Comparison of ENCODE assay signal across 9 cellular contexts in the genomic region with DNA sequence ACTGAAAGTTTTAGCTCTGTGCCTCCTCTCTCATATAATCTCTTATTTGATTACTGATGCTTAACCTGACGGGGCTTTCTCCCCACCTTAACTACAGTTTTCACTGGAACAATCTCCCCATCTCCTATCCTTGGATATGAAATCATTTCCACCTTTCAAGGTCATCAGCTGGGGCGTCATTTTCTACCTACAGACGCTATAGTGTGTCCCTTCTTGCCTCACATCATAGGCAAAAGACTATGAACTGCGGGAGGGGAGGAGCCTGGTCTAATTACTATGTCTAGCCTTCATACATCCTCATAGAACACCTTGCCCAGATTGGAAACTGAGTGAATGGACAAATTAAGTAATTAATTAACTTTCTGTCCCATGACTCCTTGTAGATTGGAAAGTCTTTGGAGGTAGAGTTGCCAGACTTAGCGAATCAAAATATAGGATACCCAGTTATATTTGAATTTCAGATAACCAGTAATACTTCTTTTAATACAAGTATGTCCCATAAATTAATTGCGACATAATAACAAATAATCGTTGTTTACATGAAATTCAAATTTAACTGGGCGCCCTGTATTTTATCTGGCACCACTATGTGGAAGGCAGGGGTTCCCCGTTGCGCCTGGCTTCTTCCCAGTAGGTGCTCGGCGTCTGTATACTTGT. TPM values are rescaled to one million over a fixed set of nuclear protein-coding genes. Genes with fewer than 3 reads are reported as not detected.
DNase-seq lines count a peak whose midpoint lies in the region; ATAC-seq and TF ChIP-seq lines count a peak whose summit lies in the region.
"Had no signal": no experiment of that assay in that cellular context is flagged by ENCODE, and none has a peak within 500 bp of the region (broad histone marks: within the 10 kb centered on the region; RNA-seq: fewer than 3 reads in every experiment).

No MANE protein-coding gene starts in this region.

- peaks cover 10% of the 10 kb centered on the region for H3K4me1 ChIP-seq in upper lobe of right lung

- peak overlapping the region; percentile 82 for H3K4me3 Mint-ChIP-seq in activated CD8-positive, alpha-beta memory T cell treated with anti-CD3 and anti-CD28 coated beads, Interleukin-2, amount 10 ng/mL, durations not matched to agents 7 days and 5 days
- H3K4me3 Mint-ChIP-seq in brain, result peak overlapping the region; percentile 86 to 94 (median 92)

- H3K27me3 Mint-ChIP-seq in activated CD8-positive, alpha-beta memory T cell treated with anti-CD3 and anti-CD28 coated beads, Interleukin-2, amount 10 ng/mL, durations not matched to agents 7 days and 5 days, result no peaks in the 10 kb centered on the region
- peaks cover 5% of the 10 kb centered on the region for H3K27me3 Mint-ChIP-seq in brain

- peak overlapping the region; percentile 56 for H3K4me3 ChIP-seq in HL-60 (replicated peaks; ENCODE audit: insufficient read depth, low read length)
- peak overlapping the region; percentile 34 for H3K4me3 ChIP-seq in lower leg skin (ENCODE audit: low read depth, poor library complexity, severe bottlenecking)
- H3K4me3 ChIP-seq in upper lobe of right lung, result peak overlapping the region; percentile 64

- DNase-seq in activated CD8-positive, alpha-beta memory T cell treated with anti-CD3 and anti-CD28 coated beads, Interleukin-2, amount 10 ng/mL, durations not matched to agents 7 days and 5 days, result no peak
- no peak for DNase-seq in activated CD8-positive, alpha-beta memory T cell treated with anti-CD3 and anti-CD28 coated beads, Interleukin-2, amount 50 U/mL, for 4 hours
- DNase-seq in HL-60 (ENCODE audit: low read depth in 1 of 2, low spot score in 1 of 2), result peak in 1 of 2 experiments; percentile 5
- DNase-seq in lower leg skin (ENCODE audit: low spot score in 2 of 2), result no peak
- DNase-seq in upper lobe of right lung, result no peak
- no peak for DNase-seq in foreskin melanocyte
- DNase-seq in stimulated activated CD4-positive, alpha-beta T cell treated with anti-CD3 and anti-CD28 coated beads, Interleukin-2, amount 100 ng/mL, for 24 hours, result no peak

- ATAC-seq in activated CD8-positive, alpha-beta memory T cell treated with anti-CD3 and anti-CD28 coated beads, Interleukin-2, amount 10 ng/mL, durations not matched to agents 7 days and 5 days, result peak; percentile 59
- ATAC-seq in upper lobe of right lung, result peak; percentile 58

- no peak for TF ChIP-seq POLR2A in lower leg skin (IDR thresholded peaks at IDR 0.05)

- peak overlapping the region; percentile 65 for H3K27ac ChIP-seq in HL-60 (replicated peaks)
- H3K27ac ChIP-seq in upper lobe of right lung, result peak overlapping the region; percentile 84

- 12 to 35% methylated on average over 12 of the region's 12 CpGs for WGBS in lower leg skin, 2 donors

- no peak for TF ChIP-seq CTCF in HL-60 (IDR thresholded peaks at IDR 0.05; ENCODE audit: insufficient read depth, low read length)
- no peak for TF ChIP-seq CTCF in brain (conservative IDR thresholded peaks at IDR 0.05)
- no peak for TF ChIP-seq CTCF in lower leg skin (IDR thresholded peaks at IDR 0.05)
- no peak for TF ChIP-seq CTCF in upper lobe of right lung (IDR thresholded peaks at IDR 0.05)

- peaks cover 23% of the 10 kb centered on the region for H3K4me1 Mint-ChIP-seq in activated CD8-positive, alpha-beta memory T cell treated with anti-CD3 and anti-CD28 coated beads, Interleukin-2, amount 10 ng/mL, durations not matched to agents 7 days and 5 days
- peaks cover 29% of the 10 kb centered on the region for H3K4me1 Mint-ChIP-seq in brain

- H3K36me3 Mint-ChIP-seq in activated CD8-positive, alpha-beta memory T cell treated with anti-CD3 and anti-CD28 coated beads, Interleukin-2, amount 10 ng/mL, durations not matched to agents 7 days and 5 days, result no peaks in the 10 kb centered on the region
- no peaks in the 10 kb centered on the region for H3K36me3 Mint-ChIP-seq in brain

- H3K9me3 Mint-ChIP-seq in activated CD8-positive, alpha-beta memory T cell treated with anti-CD3 and anti-CD28 coated beads, Interleukin-2, amount 10 ng/mL, durations not matched to agents 7 days and 5 days (ENCODE audit: low read depth), result no peaks in the 10 kb centered on the region
- peaks cover 0 to 2% (median 0%) of the 10 kb centered on the region in 5 experiments for H3K9me3 Mint-ChIP-seq in brain

- H3K27ac Mint-ChIP-seq in activated CD8-positive, alpha-beta memory T cell treated with anti-CD3 and anti-CD28 coated beads, Interleukin-2, amount 10 ng/mL, durations not matched to agents 7 days and 5 days, result peak overlapping the region; percentile 91
- H3K27ac Mint-ChIP-seq in brain, result peak overlapping the region; percentile 78 to 96 (median 92)

- H3K27me3 ChIP-seq in HL-60 (ENCODE audit: insufficient read depth, poor library complexity, severe bottlenecking) (no peaks in the 10 kb centered on the region), upper lobe of right lung (no peaks in the 10 kb centered on the region)

- no peaks in the 10 kb centered on the region for H3K36me3 ChIP-seq in upper lobe of right lung

- intact Hi-C loops in lower leg skin (cut with DNase I; ENCODE audit: low total_unique reads) (no loop called here), upper lobe of right lung (cut with DNase I) (no loop called here)

- no peaks in the 10 kb centered on the region for H3K9me3 ChIP-seq in upper lobe of right lung

- CTCF ChIA-PET in activated CD8-positive, alpha-beta memory T cell treated with anti-CD3 and anti-CD28 coated beads, Interleukin-2, amount 10 ng/mL, durations not matched to agents 7 days and 5 days (lab: Charles Lee), result interaction anchor here (0.8 to 1.6 kb wide), 3 partner anchors 9 to 41 kb away, joined by 3 to 4 read pairs (median 4); no protein-coding TSS in a partner anchor

RNA-seq across cellular contexts. Expression of a gene that starts 0.8 kb away (rescaled TPM):
- 10 to 100 TPM; 52.1 to 67.8 TPM for total RNA-seq in activated CD8-positive, alpha-beta memory T cell treated with anti-CD3 and anti-CD28 coated beads, Interleukin-2, amount 10 ng/mL, durations not matched to agents 7 days and 5 days
- polyA plus RNA-seq in brain (ENCODE audit: insufficient read depth, low read depth, low replicate concordance), result 89.5 TPM
- total RNA-seq in lower leg skin, result 100 to 1,000 TPM in 3 of 4 donors, 10 to 100 TPM in 1; 92.6 to 141 (median 122) TPM
- 130 TPM for total RNA-seq in upper lobe of right lung

RNA-seq across cellular contexts. Expression of a gene that starts 43.2 kb away (rescaled TPM):
- not detected for total RNA-seq in activated CD8-positive, alpha-beta memory T cell treated with anti-CD3 and anti-CD28 coated beads, Interleukin-2, amount 10 ng/mL, durations not matched to agents 7 days and 5 days
- not detected for polyA plus RNA-seq in brain (ENCODE audit: insufficient read depth, low read depth, low replicate concordance)
- total RNA-seq in lower leg skin, result not detected
- not detected for total RNA-seq in upper lobe of right lung
- total RNA-seq: glomerular endothelial cell had no signal
